Comparison of ENCODE assay signal across 1 cellular context in the genomic region with DNA sequence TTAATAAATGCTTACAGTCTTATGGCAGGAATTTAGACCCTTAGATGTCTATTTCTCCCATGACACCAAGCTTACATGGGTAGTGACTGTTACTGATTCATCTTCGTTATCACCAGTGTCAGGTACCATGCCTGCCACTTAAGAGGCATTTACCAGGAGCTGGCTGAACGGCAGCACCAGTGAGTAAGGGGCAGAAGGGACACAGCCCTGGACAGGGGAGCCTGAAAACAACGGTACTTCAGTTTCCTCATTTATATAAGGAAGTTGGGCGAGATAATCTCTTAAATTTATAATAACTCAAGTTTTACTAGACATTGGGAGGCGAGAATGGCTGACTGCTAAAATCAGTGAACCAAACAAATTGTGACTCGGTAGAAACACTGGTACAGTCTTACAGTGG.
TF ChIP-seq lines count a peak whose summit lies in the region.

No MANE protein-coding gene starts in this region.

TF ChIP-seq in HepG2, 621 proteins besides CTCF, POLR2A, EP300 and RAD21:
- TF ChIP-seq CBX5 (CRISPR knock-in tag; IDR thresholded peaks at IDR 0.05; ENCODE audit: borderline replicate concordance), result no peak
- TF ChIP-seq, protein P1, sequence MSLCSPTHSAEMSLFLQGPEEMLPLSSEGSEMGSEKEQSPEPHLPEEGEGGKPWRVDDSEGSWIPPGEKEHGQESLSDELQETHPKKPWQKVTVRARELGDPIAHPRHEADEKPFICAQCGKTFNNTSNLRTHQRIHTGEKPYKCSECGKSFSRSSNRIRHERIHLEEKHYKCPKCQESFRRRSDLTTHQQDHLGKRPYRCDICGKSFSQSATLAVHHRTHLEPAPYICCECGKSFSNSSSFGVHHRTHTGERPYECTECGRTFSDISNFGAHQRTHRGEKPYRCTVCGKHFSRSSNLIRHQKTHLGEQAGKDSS (CRISPR knock-in tag; IDR thresholded peaks at IDR 0.05; ENCODE audit: borderline replicate concordance, low read depth), result peak; percentile 11; the same call in 1 of the 2 replicates
